Comparison of ENCODE assay signal across 10 cellular contexts in the genomic region with DNA sequence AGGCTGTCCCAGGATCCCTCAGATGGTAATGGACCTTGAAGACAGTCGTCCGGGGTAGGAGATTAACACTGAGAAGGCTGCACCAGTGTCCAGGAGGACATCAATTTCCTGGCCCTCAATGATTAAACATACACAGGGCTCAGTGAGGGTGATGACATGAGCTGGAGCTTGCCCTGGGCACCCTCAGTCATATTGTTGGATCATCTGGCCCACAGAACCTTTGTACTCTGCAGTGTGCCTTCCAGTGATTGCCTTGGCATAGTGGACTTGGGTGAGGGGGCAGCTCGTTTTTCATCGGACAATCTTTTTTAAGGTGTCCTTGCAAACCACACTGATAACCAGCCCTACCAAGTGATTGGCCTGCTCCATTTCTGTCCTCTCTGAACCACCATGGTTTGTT.
"Had no signal": no experiment of that assay in that cellular context is flagged by ENCODE, and none has a peak within 500 bp of the region (broad histone marks: within the 10 kb centered on the region; RNA-seq: fewer than 3 reads in every experiment).

No MANE protein-coding gene starts in this region.

- H3K9ac ChIP-seq: GM23248 had no signal

- H3K27ac Mint-ChIP-seq: GM23338, H9, HFFc6 had no signal

- ATAC-seq: GM23338, HCT116 had no signal

- H3K27ac ChIP-seq: GM23248 had no signal

- DNase-seq: GM23248, GOT3, H7, H9, HCEC 1CT, HFFc6 had no signal

- H3K4me2 ChIP-seq: GM23338 had no signal

- H3K4me3 Mint-ChIP-seq: GM23338, H9, HFFc6 had no signal

- H3K36me3 ChIP-seq: HAP-1 had no signal

- FAIRE-seq: H54 had no signal

- H3K4me3 ChIP-seq: GM23248, GM23338, HAP-1 had no signal

- H2AFZ ChIP-seq: GM23248, GM23338 had no signal
